ENCODE assay signal across 30 cellular contexts in the genomic region with DNA sequence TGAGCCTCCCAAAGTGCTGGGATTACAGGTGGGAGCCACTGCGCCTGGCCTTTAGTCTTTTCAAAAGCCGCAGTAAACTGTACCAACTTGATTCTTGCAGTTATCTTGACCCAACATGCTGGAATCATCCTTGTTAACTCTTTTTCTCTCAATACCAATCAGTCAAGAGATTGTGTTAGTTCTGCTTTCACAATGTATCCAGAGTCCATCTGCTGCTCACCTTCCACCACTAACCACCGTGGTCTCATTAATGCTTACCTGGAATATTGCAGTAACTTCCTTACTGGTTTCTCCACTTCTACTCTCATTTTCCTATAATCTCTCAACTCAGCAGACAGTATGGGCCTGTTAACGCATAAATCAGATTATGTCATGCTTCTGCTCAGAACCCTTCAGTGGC.
"Had no signal": no experiment of that assay in that cellular context is flagged by ENCODE, and none has a peak within 500 bp of the region (broad histone marks: within the 10 kb centered on the region; RNA-seq: fewer than 3 reads in every experiment).

No MANE protein-coding gene starts in this region.

- H3K9me3 Mint-ChIP-seq: activated naive CD4-positive, alpha-beta T cell treated with anti-CD3 and anti-CD28 coated beads, Interleukin-2, amount 50 U/mL, for 72 hours; activated T-helper 1 cell treated with anti-CD3 and anti-CD28 coated beads, Interleukin-12 subunit alpha, Interleukin-12 subunit beta, Interleukin-2, Interleukin-4 antibody, amounts not matched to agents 30 ng/mL and 10 ng/mL and 1 ng/mL, durations not matched to agents 14 hours and 24 hours and 36 hours; T-cell had no signal

- H3K4me3 Mint-ChIP-seq: activated CD4-positive, alpha-beta T cell treated with anti-CD3 and anti-CD28 coated beads for 36 hours; activated CD8-positive, alpha-beta T cell treated with anti-CD3 and anti-CD28 coated beads, Interleukin-2, amount 10 ng/mL, durations not matched to agents 7 days and 5 days; activated T-helper 1 cell treated with anti-CD3 and anti-CD28 coated beads, Interleukin-12 subunit alpha, Interleukin-12 subunit beta, Interleukin-2, Interleukin-4 antibody, amounts not matched to agents 30 ng/mL and 10 ng/mL and 1 ng/mL, durations not matched to agents 14 hours and 24 hours and 36 hours; T-cell had no signal

- H3K27me3 ChIP-seq: brain microvascular endothelial cell, MG63 had no signal

- H3K27ac ChIP-seq: brain microvascular endothelial cell, KMS-11, SK-N-MC had no signal

- ATAC-seq: activated CD4-positive, alpha-beta T cell treated with anti-CD3 and anti-CD28 coated beads for 36 hours; activated CD8-positive, alpha-beta T cell treated with anti-CD3 and anti-CD28 coated beads, Interleukin-2, amount 10 ng/mL, durations not matched to agents 7 days and 5 days; activated naive CD4-positive, alpha-beta T cell treated with anti-CD3 and anti-CD28 coated beads, Interleukin-2, amount 50 U/mL, for 72 hours; Panc1; Right ventricle myocardium inferior; T-cell had no signal

- H3K4me2 ChIP-seq: KMS-11 had no signal

- DNase-seq: activated CD4-positive, alpha-beta T cell treated with anti-CD3 and anti-CD28 coated beads for 36 hours; activated CD4-positive, CD25-positive, alpha-beta regulatory T cell; activated CD8-positive, alpha-beta memory T cell treated with anti-CD3 and anti-CD28 coated beads, Interleukin-2, amount 50 U/mL, for 48 hours; activated CD8-positive, alpha-beta T cell treated with anti-CD3 and anti-CD28 coated beads, Interleukin-2, amount 10 ng/mL, durations not matched to agents 7 days and 5 days; activated effector memory CD4-positive, alpha-beta T cell treated with Interleukin-2 at 50 U/mL for 16 hours; activated naive CD4-positive, alpha-beta T cell treated with Interleukin-2 at 50 U/mL for 16 hours; activated T-cell treated with anti-CD3 and anti-CD28 coated beads, Interleukin-2, amount 50 U/mL, for 1 hour; brain microvascular endothelial cell; cerebellar nuclear complex; MG63; MV-4-11; NCI-H1092 treated with DMSO at 0.1 percent for 48 hours; NCI-H1417 treated with DMSO at 0.1 percent for 48 hours; NCI-H1694; NCI-H2029; NCI-H2107; NCI-H2171 treated with DMSO at 0.1 percent for 48 hours; NCI-H226; NCI-H526 treated with DMSO at 0.1 percent for 48 hours; NCI-H82; RPMI8226; T-cell; T-helper 2 cell; T1000 had no signal

- H3K9ac ChIP-seq: KMS-11 had no signal

- H3K27me3 Mint-ChIP-seq: activated CD4-positive, alpha-beta T cell treated with anti-CD3 and anti-CD28 coated beads for 36 hours; T-cell had no signal

- H3K9me3 ChIP-seq: MG63 had no signal

- H3K27ac Mint-ChIP-seq: activated CD4-positive, alpha-beta T cell treated with anti-CD3 and anti-CD28 coated beads for 36 hours; activated CD8-positive, alpha-beta T cell treated with anti-CD3 and anti-CD28 coated beads, Interleukin-2, amount 10 ng/mL, durations not matched to agents 7 days and 5 days; activated T-helper 1 cell treated with anti-CD3 and anti-CD28 coated beads, Interleukin-12 subunit alpha, Interleukin-12 subunit beta, Interleukin-2, Interleukin-4 antibody, amounts not matched to agents 30 ng/mL and 10 ng/mL and 1 ng/mL, durations not matched to agents 14 hours and 24 hours and 36 hours; T-cell had no signal

- H3K4me3 ChIP-seq: MG63, SK-N-MC had no signal

- H3K4me1 Mint-ChIP-seq: activated CD4-positive, alpha-beta T cell treated with anti-CD3 and anti-CD28 coated beads for 36 hours had no signal
